12 cellular contexts compared by ENCODE assay signal in the genomic region with DNA sequence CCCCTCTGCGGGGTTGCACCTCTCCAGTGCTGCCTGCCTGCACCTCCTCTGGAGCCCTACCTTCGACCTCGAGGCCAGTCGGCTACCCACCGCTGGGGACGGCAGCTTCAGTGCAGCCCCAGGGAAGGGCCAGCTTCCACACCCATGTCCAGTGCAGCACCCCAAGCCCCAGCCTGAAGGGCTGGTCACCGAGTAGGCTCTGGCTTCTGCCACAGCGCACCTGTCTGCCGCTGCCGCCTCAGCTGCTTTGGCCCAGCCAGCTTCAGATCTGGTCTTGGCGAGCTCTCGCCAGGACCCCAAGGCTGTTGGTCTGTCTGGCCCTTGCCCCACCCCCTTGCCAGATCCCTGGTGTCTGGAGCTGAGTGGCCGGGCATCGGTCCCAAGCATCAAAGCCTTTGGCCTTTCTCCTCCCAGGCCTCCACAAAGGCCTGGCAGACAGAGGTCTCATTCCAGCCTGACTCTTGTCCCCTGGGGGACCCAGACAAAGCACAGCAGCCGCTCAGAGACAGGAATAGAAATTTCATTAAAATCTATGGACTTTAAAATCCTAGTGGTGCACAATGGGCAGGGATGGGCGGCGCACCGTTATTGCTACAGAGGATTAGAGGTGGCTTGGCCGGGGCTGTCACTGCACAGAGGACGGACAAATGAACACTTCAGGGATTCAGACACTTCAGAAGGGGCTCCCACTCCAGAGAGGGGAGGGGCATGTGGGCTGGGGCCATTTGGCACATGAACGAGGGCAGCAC.
"Had no signal": no experiment of that assay in that cellular context is flagged by ENCODE, and none has a peak within 500 bp of the region (broad histone marks: within the 10 kb centered on the region; RNA-seq: fewer than 3 reads in every experiment).

No MANE protein-coding gene starts in this region.

- H3K27ac ChIP-seq: colonic mucosa, epithelial cell of prostate, ovary had no signal

- H3K27ac Mint-ChIP-seq: activated T-helper 1 cell treated with anti-CD3 and anti-CD28 coated beads, Interleukin-12 subunit alpha, Interleukin-12 subunit beta, Interleukin-2, Interleukin-4 antibody, amounts not matched to agents 30 ng/mL and 10 ng/mL and 1 ng/mL, durations not matched to agents 14 hours and 24 hours and 36 hours; mesothelial cell of epicardium had no signal

- ATAC-seq: natural killer cell had no signal

- H3K4me3 Mint-ChIP-seq: activated T-helper 1 cell treated with anti-CD3 and anti-CD28 coated beads, Interleukin-12 subunit alpha, Interleukin-12 subunit beta, Interleukin-2, Interleukin-4 antibody, amounts not matched to agents 30 ng/mL and 10 ng/mL and 1 ng/mL, durations not matched to agents 14 hours and 24 hours and 36 hours; mesothelial cell of epicardium; natural killer cell had no signal

- H3K36me3 ChIP-seq: colonic mucosa, ovary had no signal

- H3K9me3 Mint-ChIP-seq: activated T-helper 1 cell treated with anti-CD3 and anti-CD28 coated beads, Interleukin-12 subunit alpha, Interleukin-12 subunit beta, Interleukin-2, Interleukin-4 antibody, amounts not matched to agents 30 ng/mL and 10 ng/mL and 1 ng/mL, durations not matched to agents 14 hours and 24 hours and 36 hours; mesothelial cell of epicardium; natural killer cell had no signal

- H3K27me3 ChIP-seq: colonic mucosa, ovary, tibial nerve had no signal

- H3K4me3 ChIP-seq: colonic mucosa, ovary, skin epidermis, tibial nerve had no signal

- H3K9me3 ChIP-seq: colonic mucosa, ovary, tibial nerve had no signal

- H3K36me3 Mint-ChIP-seq: natural killer cell had no signal

- DNase-seq: activated CD4-positive, alpha-beta T cell treated with anti-CD3 and anti-CD28 coated beads for 48 hours; activated naive CD4-positive, alpha-beta T cell; colonic mucosa; effector memory CD4-positive, alpha-beta T cell; kidney glomerular epithelial cell; natural killer cell; ovary had no signal

- H3K4me1 ChIP-seq: colonic mucosa had no signal
